Comparison of ENCODE assay signal across 8 cellular contexts in the genomic region with DNA sequence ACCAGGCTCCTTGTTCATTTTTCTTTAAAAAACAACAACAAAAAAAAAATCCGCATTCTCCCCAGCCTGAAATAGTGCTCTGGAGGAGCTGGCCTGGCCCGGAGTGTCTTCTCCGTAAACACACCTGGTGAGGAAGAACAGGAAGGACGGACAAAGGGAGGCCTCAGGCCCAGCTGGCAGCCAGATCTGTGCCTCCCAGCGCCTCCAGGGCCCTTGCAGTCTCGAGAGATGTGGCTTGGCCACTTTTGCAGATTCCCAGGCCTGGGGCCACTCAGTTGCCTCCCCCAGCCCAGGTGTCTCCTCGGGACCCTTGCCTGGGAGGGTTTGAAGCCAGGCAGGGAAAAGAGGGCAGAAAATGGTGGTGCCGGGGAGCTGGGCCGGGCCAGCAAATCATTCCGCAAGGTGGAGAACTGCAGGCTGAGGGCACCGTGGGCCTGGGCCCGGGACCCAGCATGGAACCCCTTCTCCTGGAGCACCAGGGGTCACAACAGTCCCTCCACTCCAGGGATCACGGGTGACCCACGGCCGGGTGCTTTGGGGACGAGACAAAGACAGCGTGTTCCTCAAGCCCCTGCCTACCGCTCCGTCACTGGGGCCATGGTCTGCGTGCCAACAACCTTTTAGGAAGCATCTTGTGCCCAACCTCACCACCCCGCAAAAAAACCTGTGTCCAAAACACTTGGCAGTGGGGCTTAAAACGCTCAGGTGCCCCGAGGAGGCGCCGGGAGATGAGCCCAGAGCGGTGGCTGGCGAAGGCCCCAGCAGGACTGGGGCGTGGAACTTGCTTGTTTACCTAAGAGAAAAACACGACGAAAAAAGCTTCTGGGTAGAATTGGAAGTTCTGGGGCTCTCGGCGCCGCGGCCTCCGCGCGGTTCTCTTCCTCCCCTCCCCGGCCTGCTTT.
A peak's percentile ranks its signal among the peaks of the same experiment; 100 is the strongest.
DNase-seq lines count a peak whose midpoint lies in the region; ATAC-seq and TF ChIP-seq lines count a peak whose summit lies in the region.

No MANE protein-coding gene starts in this region.

- no peaks in the 10 kb centered on the region for H3K27me3 Mint-ChIP-seq in osteocyte (ENCODE audit: unreplicated experiment)

- peaks cover 24% of the 10 kb centered on the region for H3K4me1 Mint-ChIP-seq in osteocyte (ENCODE audit: unreplicated experiment)

- H3K36me3 Mint-ChIP-seq in osteocyte (ENCODE audit: unreplicated experiment), result no peaks in the 10 kb centered on the region

- peak overlapping the region; percentile 74 for H3K4me3 Mint-ChIP-seq in osteocyte (ENCODE audit: unreplicated experiment)

- H3K27ac Mint-ChIP-seq in osteocyte (ENCODE audit: unreplicated experiment), result peak overlapping the region; percentile 86

- ATAC-seq in HG03571 (IDR thresholded peaks at IDR 0.05; ENCODE audit: unreplicated experiment), result no peak

- DNase-seq in activated T-cell treated with anti-CD3 and anti-CD28 coated beads, Interleukin-2, amount 50 U/mL, for 1 hour, result peak; percentile 56
- DNase-seq in activated T-cell treated with anti-CD3 and anti-CD28 coated beads for 4 hours (no peak), globus pallidus (ENCODE audit: low spot score) (peak; percentile 64), osteocyte (ENCODE audit: extremely low spot score, unreplicated experiment) (no peak), NCI-H524 treated with DMSO at 0.1 percent for 48 hours (lab: John Stamatoyannopoulos, UW) (no peak), amniotic stem cell (lab: John Stamatoyannopoulos, UW) (no peak)
- peak; percentile 55 to 57 for DNase-seq in activated T-cell treated with anti-CD3 and anti-CD28 coated beads, Interleukin-2, amount 50 U/mL, for 48 hours

- H3K9me3 Mint-ChIP-seq in osteocyte (ENCODE audit: unreplicated experiment), result no peaks in the 10 kb centered on the region

- no peak for TF ChIP-seq CTCF in osteocyte (IDR thresholded peaks at IDR 0.05)

Comparison
In these comparisons a context has a peak if more than half of its experiments do, and no peak if none do; other contexts are left out.
1. DNase-seq: peak in activated T-cell treated with anti-CD3 and anti-CD28 coated beads, Interleukin-2, amount 50 U/mL, for 1 hour (single experiment), activated T-cell treated with anti-CD3 and anti-CD28 coated beads, Interleukin-2, amount 50 U/mL, for 48 hours (2 of 2) and globus pallidus (single experiment); none in activated T-cell treated with anti-CD3 and anti-CD28 coated beads for 4 hours (single experiment), osteocyte (single experiment), NCI-H524 treated with DMSO at 0.1 percent for 48 hours (single experiment) and amniotic stem cell (single experiment).